19 cellular contexts compared by ENCODE assay signal in genomic region chr2:240219208-240219890, GRCh38.
"Had no signal": no experiment of that assay in that cellular context is flagged by ENCODE, and none has a peak within 500 bp of the region (broad histone marks: within the 10 kb centered on the region; RNA-seq: fewer than 3 reads in every experiment).

No MANE protein-coding gene starts in this region.

- H3K27me3 ChIP-seq: cardiac muscle cell, neural progenitor cell, ovary, tibial nerve, uterus had no signal

- H3K4me1 ChIP-seq: esophagus muscularis mucosa, gastroesophageal sphincter, heart left ventricle, neural progenitor cell, tibial nerve, uterus had no signal

- H3K27ac ChIP-seq: cardiac muscle cell, esophagus muscularis mucosa, gastroesophageal sphincter, heart left ventricle, neural progenitor cell, ovary, tibial nerve, uterus had no signal

- DNase-seq: activated CD4-positive, alpha-beta T cell treated with anti-CD3 and anti-CD28 coated beads for 4 hours; activated CD8-positive, alpha-beta T cell treated with anti-CD3 and anti-CD28 coated beads, Interleukin-2, amount 10 ng/mL, durations not matched to agents 7 days and 5 days; activated gamma-delta T cell; activated naive CD8-positive, alpha-beta T cell treated with anti-CD3 and anti-CD28 coated beads, Interleukin-2, amount 10 ng/mL, durations not matched to agents 7 days and 5 days; heart left ventricle; kidney glomerular epithelial cell; SK-N-SH; stimulated activated naive B cell treated with anti-CD40 and anti-IgM and Interleukin-4, amounts not matched to agents 10 μg/mL and 1 μg/mL and 100 μg/mL, for 72 hours had no signal

- H3K9me3 Mint-ChIP-seq: activated naive CD8-positive, alpha-beta T cell treated with anti-CD3 and anti-CD28 coated beads, Interleukin-2, amount 10 ng/mL, durations not matched to agents 7 days and 5 days; naive thymus-derived CD4-positive, alpha-beta T cell; T-helper 2 cell treated with Interferon-gamma antibody and Interleukin-4, amounts not matched to agents 5 μg/mL and 100 μg/mL, for 36 hours had no signal

- H3K36me3 ChIP-seq: cardiac muscle cell, esophagus muscularis mucosa, gastroesophageal sphincter, heart left ventricle, neural progenitor cell, ovary, tibial nerve, uterus had no signal

- H3K27ac Mint-ChIP-seq: activated CD8-positive, alpha-beta T cell treated with anti-CD3 and anti-CD28 coated beads, Interleukin-2, amount 10 ng/mL, durations not matched to agents 7 days and 5 days; activated naive CD8-positive, alpha-beta T cell treated with anti-CD3 and anti-CD28 coated beads, Interleukin-2, amount 10 ng/mL, durations not matched to agents 7 days and 5 days; memory B cell; naive thymus-derived CD4-positive, alpha-beta T cell; neural progenitor cell; stimulated activated naive B cell treated with anti-CD40 and anti-IgM and Interleukin-4, amounts not matched to agents 10 μg/mL and 1 μg/mL and 100 μg/mL, for 72 hours; T-helper 2 cell treated with Interferon-gamma antibody and Interleukin-4, amounts not matched to agents 5 μg/mL and 100 μg/mL, for 36 hours had no signal

- ATAC-seq: activated CD8-positive, alpha-beta T cell treated with anti-CD3 and anti-CD28 coated beads, Interleukin-2, amount 10 ng/mL, durations not matched to agents 7 days and 5 days; gastroesophageal sphincter; heart left ventricle; naive thymus-derived CD4-positive, alpha-beta T cell; sciatic nerve; stimulated activated naive B cell treated with anti-CD40 and anti-IgM and Interleukin-4, amounts not matched to agents 10 μg/mL and 1 μg/mL and 100 μg/mL, for 72 hours had no signal

- H3K4me3 ChIP-seq: cardiac muscle cell, esophagus muscularis mucosa, gastroesophageal sphincter, heart left ventricle, neural progenitor cell, ovary, tibial nerve, uterus had no signal

- H3K9me3 ChIP-seq: ovary, SK-N-SH, tibial nerve, uterus had no signal

- H3K36me3 Mint-ChIP-seq: activated naive CD8-positive, alpha-beta T cell treated with anti-CD3 and anti-CD28 coated beads, Interleukin-2, amount 10 ng/mL, durations not matched to agents 7 days and 5 days; memory B cell; naive thymus-derived CD4-positive, alpha-beta T cell; neural progenitor cell; stimulated activated naive B cell treated with anti-CD40 and anti-IgM and Interleukin-4, amounts not matched to agents 10 μg/mL and 1 μg/mL and 100 μg/mL, for 72 hours had no signal

- H3K4me1 Mint-ChIP-seq: activated naive CD8-positive, alpha-beta T cell treated with anti-CD3 and anti-CD28 coated beads, Interleukin-2, amount 10 ng/mL, durations not matched to agents 7 days and 5 days; memory B cell; naive thymus-derived CD4-positive, alpha-beta T cell; stimulated activated naive B cell treated with anti-CD40 and anti-IgM and Interleukin-4, amounts not matched to agents 10 μg/mL and 1 μg/mL and 100 μg/mL, for 72 hours had no signal

- H3K4me3 Mint-ChIP-seq: activated CD8-positive, alpha-beta T cell treated with anti-CD3 and anti-CD28 coated beads, Interleukin-2, amount 10 ng/mL, durations not matched to agents 7 days and 5 days; activated naive CD8-positive, alpha-beta T cell treated with anti-CD3 and anti-CD28 coated beads, Interleukin-2, amount 10 ng/mL, durations not matched to agents 7 days and 5 days; memory B cell; naive thymus-derived CD4-positive, alpha-beta T cell; neural progenitor cell; stimulated activated naive B cell treated with anti-CD40 and anti-IgM and Interleukin-4, amounts not matched to agents 10 μg/mL and 1 μg/mL and 100 μg/mL, for 72 hours; T-helper 2 cell treated with Interferon-gamma antibody and Interleukin-4, amounts not matched to agents 5 μg/mL and 100 μg/mL, for 36 hours had no signal
